8 cellular contexts compared by ENCODE assay signal in genomic region chr1:16006552-16007485, GRCh38. TPM values are rescaled to one million over a fixed set of nuclear protein-coding genes. Genes with fewer than 3 reads are reported as not detected.
DNase-seq lines count a peak whose midpoint lies in the region; ATAC-seq lines count a peak whose summit lies in the region.

No MANE protein-coding gene starts in this region.

- H3K4me3 Mint-ChIP-seq in naive B cell: peak overlapping the region in 5 of 8 donors; percentile 3 to 56 (median 11)

- no peaks in the 10 kb centered on the region for H3K36me3 Mint-ChIP-seq in naive B cell

- peaks cover 0 to 6% (median 3%) of the 10 kb centered on the region in 3 donors for H3K27me3 Mint-ChIP-seq in naive B cell

- peaks cover 18 to 28% (median 26%) of the 10 kb centered on the region in 3 donors for H3K4me1 Mint-ChIP-seq in naive B cell

- H3K36me3 ChIP-seq in adipocyte (ENCODE audit: control insufficient read depth, insufficient read depth, low read length, severe bottlenecking): no peaks in the 10 kb centered on the region

- peak overlapping the region in 3 of 6 donors; percentile 1 to 23 (median 21) for H3K27ac Mint-ChIP-seq in naive B cell

- no peaks in the 10 kb centered on the region for H3K9me3 ChIP-seq in adipocyte (ENCODE audit: control insufficient read depth, low read length)

- H3K4me3 ChIP-seq in adipocyte (ENCODE audit: low read length): no peak overlapping the region

- no peak for DNase-seq in activated CD4-positive, CD25-positive, alpha-beta regulatory T cell (lab: John Stamatoyannopoulos, UW)
- DNase-seq in HPDE6-E6E7 (ENCODE audit: extremely low spot score): peak; percentile 83
- DNase-seq in adipocyte (ENCODE audit: low read depth): peak; percentile 36
- no peak for DNase-seq in naive B cell
- DNase-seq in RKO (ENCODE audit: low spot score): no peak
- no peak for DNase-seq in NCI-H510A (lab: John Stamatoyannopoulos, UW)
- DNase-seq in retina: no peak

- H3K4me1 ChIP-seq in adipocyte (ENCODE audit: control insufficient read depth, insufficient read depth, low read length): no peaks in the 10 kb centered on the region

- peak; percentile 38 to 73 for ATAC-seq in activated CD4-positive, CD25-positive, alpha-beta regulatory T cell treated with anti-CD3 and anti-CD28 coated beads, Interleukin-2, amount 50 U/mL, for 24 hours
- ATAC-seq in naive B cell (ENCODE audit: low read depth in 2 of 2): peak; percentile 35 to 51

- H3K9ac ChIP-seq in adipocyte (ENCODE audit: low read length): no peak overlapping the region

- no peaks in the 10 kb centered on the region for H3K9me3 Mint-ChIP-seq in naive B cell

- H3K27me3 ChIP-seq in adipocyte (replicated peaks; ENCODE audit: control insufficient read depth, insufficient read depth, low read length): no peaks in the 10 kb centered on the region

RNA-seq across cellular contexts. Expression of gene SRARP, which starts 2.8 kb away (rescaled TPM):
- not detected for polyA plus RNA-seq in naive B cell (ENCODE audit: low read depth in 6 of 6)

RNA-seq across cellular contexts. Expression of gene HSPB7, which starts 11.0 kb away (rescaled TPM):
- not detected for polyA plus RNA-seq in naive B cell (ENCODE audit: low read depth in 6 of 6)

RNA-seq across cellular contexts. Expression of gene CLCNKA, which starts 15.0 kb away (rescaled TPM):
- polyA plus RNA-seq in naive B cell (ENCODE audit: low read depth in 6 of 6): not detected

RNA-seq across cellular contexts. Expression of gene ZBTB17, which starts 30.9 kb away (rescaled TPM):
- 10 to 100 TPM in 3 of 6 donors, 1 to 10 TPM in 3; 3.6 to 34.9 (median 10.0) TPM for polyA plus RNA-seq in naive B cell (ENCODE audit: low read depth in 6 of 6)

RNA-seq across cellular contexts. Expression of gene CLCNKB, which starts 36.8 kb away (rescaled TPM):
- polyA plus RNA-seq in naive B cell (ENCODE audit: low read depth in 6 of 6): not detected

Comparison
In these comparisons a context has a peak if more than half of its experiments do, and no peak if none do; other contexts are left out.
1. DNase-seq: peak in HPDE6-E6E7 (single experiment) and adipocyte (single experiment); none in activated CD4-positive, CD25-positive, alpha-beta regulatory T cell (0 of 4), naive B cell (single experiment), RKO (single experiment), NCI-H510A (single experiment) and retina (single experiment).